In genomic region chr20:60749804-60750602, GRCh38 we compare ENCODE assay signal across 27 cellular contexts.
DNase-seq lines count a peak whose midpoint lies in the region; ATAC-seq, FAIRE-seq and TF ChIP-seq lines count a peak whose summit lies in the region.
"Had no signal": no experiment of that assay in that cellular context is flagged by ENCODE, and none has a peak within 500 bp of the region (broad histone marks: within the 10 kb centered on the region; RNA-seq: fewer than 3 reads in every experiment).

No MANE protein-coding gene starts in this region.

- peaks cover 32% of the 10 kb centered on the region for H3K27me3 Mint-ChIP-seq in endodermal cell (ENCODE audit: insufficient read depth)
- H3K27me3 Mint-ChIP-seq: activated CD4-positive, alpha-beta T cell treated with anti-CD3 and anti-CD28 coated beads, Interleukin-2, amount 10 ng/mL, durations not matched to agents 7 days and 5 days; activated CD8-positive, alpha-beta memory T cell treated with anti-CD3 and anti-CD28 coated beads, Interleukin-2, amount 10 ng/mL, durations not matched to agents 7 days and 5 days; activated naive CD8-positive, alpha-beta T cell treated with anti-CD3 and anti-CD28 coated beads, Interleukin-2, amount 10 ng/mL, durations not matched to agents 7 days and 5 days had no signal

- ATAC-seq in HG03175 (IDR thresholded peaks at IDR 0.05; ENCODE audit: unreplicated experiment) (no peak), GM21723 (IDR thresholded peaks at IDR 0.05; ENCODE audit: unreplicated experiment) (no peak), pancreas (no peak)
- ATAC-seq: activated CD8-positive, alpha-beta memory T cell treated with anti-CD3 and anti-CD28 coated beads, Interleukin-2, amount 10 ng/mL, durations not matched to agents 7 days and 5 days; foreskin keratinocyte; left ventricle myocardium superior had no signal

- peaks cover 2% of the 10 kb centered on the region for H3K4me1 Mint-ChIP-seq in endodermal cell
- H3K4me1 Mint-ChIP-seq: activated CD4-positive, alpha-beta T cell treated with anti-CD3 and anti-CD28 coated beads, Interleukin-2, amount 10 ng/mL, durations not matched to agents 7 days and 5 days; activated CD8-positive, alpha-beta memory T cell treated with anti-CD3 and anti-CD28 coated beads, Interleukin-2, amount 10 ng/mL, durations not matched to agents 7 days and 5 days; activated naive CD8-positive, alpha-beta T cell treated with anti-CD3 and anti-CD28 coated beads, Interleukin-2, amount 10 ng/mL, durations not matched to agents 7 days and 5 days had no signal

- H3K4me1 ChIP-seq in A673 (ENCODE audit: insufficient read depth, low read length, poor library complexity, severe bottlenecking) (no peaks in the 10 kb centered on the region), GM23248 (ENCODE audit: insufficient read depth) (no peaks in the 10 kb centered on the region), endodermal cell (ENCODE audit: control insufficient read depth, insufficient read depth, low read length) (no peaks in the 10 kb centered on the region), pancreas (no peaks in the 10 kb centered on the region)
- H3K4me1 ChIP-seq: foreskin keratinocyte had no signal

- H3K79me2 ChIP-seq in GM23248 (ENCODE audit: insufficient read depth), result no peaks in the 10 kb centered on the region

- H3K27me3 ChIP-seq in A673 (replicated peaks; ENCODE audit: insufficient read depth, low read depth, low read length, poor library complexity) (no peaks in the 10 kb centered on the region), GM23248 (replicated peaks; ENCODE audit: insufficient read depth) (no peaks in the 10 kb centered on the region), endodermal cell (ENCODE audit: control insufficient read depth, insufficient read depth, low read length, poor library complexity, severe bottlenecking) (peaks cover 16% of the 10 kb centered on the region), pancreas (no peaks in the 10 kb centered on the region)
- H3K27me3 ChIP-seq: foreskin keratinocyte had no signal

- H4K20me1 ChIP-seq in GM23248 (ENCODE audit: insufficient read depth), result no peaks in the 10 kb centered on the region

- BruUV-seq in A673 (replicated peaks; lab: Mats Ljungman, UMichigan), result no TSS peak

- H3K36me3 Mint-ChIP-seq in endodermal cell (ENCODE audit: low read depth), result peaks cover 4% of the 10 kb centered on the region
- H3K36me3 Mint-ChIP-seq: activated CD8-positive, alpha-beta memory T cell treated with anti-CD3 and anti-CD28 coated beads, Interleukin-2, amount 10 ng/mL, durations not matched to agents 7 days and 5 days; activated naive CD8-positive, alpha-beta T cell treated with anti-CD3 and anti-CD28 coated beads, Interleukin-2, amount 10 ng/mL, durations not matched to agents 7 days and 5 days had no signal

- H3K4me2 ChIP-seq in GM23248 (ENCODE audit: unreplicated experiment), result no peak overlapping the region

- no peak overlapping the region for H3K27ac Mint-ChIP-seq in endodermal cell
- H3K27ac Mint-ChIP-seq: activated CD4-positive, alpha-beta T cell treated with anti-CD3 and anti-CD28 coated beads, Interleukin-2, amount 10 ng/mL, durations not matched to agents 7 days and 5 days; activated CD8-positive, alpha-beta memory T cell treated with anti-CD3 and anti-CD28 coated beads, Interleukin-2, amount 10 ng/mL, durations not matched to agents 7 days and 5 days; activated naive CD8-positive, alpha-beta T cell treated with anti-CD3 and anti-CD28 coated beads, Interleukin-2, amount 10 ng/mL, durations not matched to agents 7 days and 5 days; activated T-helper 1 cell treated with anti-CD3 and anti-CD28 coated beads, Interleukin-12 subunit alpha, Interleukin-12 subunit beta, Interleukin-2, Interleukin-4 antibody, amounts not matched to agents 30 ng/mL and 10 ng/mL and 1 ng/mL, durations not matched to agents 14 hours and 24 hours and 36 hours; HFFc6; progenitor cell of endocrine pancreas had no signal

- no peak overlapping the region for H3K4me3 Mint-ChIP-seq in endodermal cell
- H3K4me3 Mint-ChIP-seq: activated CD4-positive, alpha-beta T cell treated with anti-CD3 and anti-CD28 coated beads, Interleukin-2, amount 10 ng/mL, durations not matched to agents 7 days and 5 days; activated CD8-positive, alpha-beta memory T cell treated with anti-CD3 and anti-CD28 coated beads, Interleukin-2, amount 10 ng/mL, durations not matched to agents 7 days and 5 days; activated naive CD8-positive, alpha-beta T cell treated with anti-CD3 and anti-CD28 coated beads, Interleukin-2, amount 10 ng/mL, durations not matched to agents 7 days and 5 days; activated T-helper 1 cell treated with anti-CD3 and anti-CD28 coated beads, Interleukin-12 subunit alpha, Interleukin-12 subunit beta, Interleukin-2, Interleukin-4 antibody, amounts not matched to agents 30 ng/mL and 10 ng/mL and 1 ng/mL, durations not matched to agents 14 hours and 24 hours and 36 hours; HFFc6; nephron had no signal

- H3K9me3 ChIP-seq in A673 (ENCODE audit: low read depth, low read length, poor library complexity, severe bottlenecking) (no peaks in the 10 kb centered on the region), GM23248 (ENCODE audit: low read depth) (no peaks in the 10 kb centered on the region), endodermal cell (ENCODE audit: control insufficient read depth, low read length) (no peaks in the 10 kb centered on the region), pancreas (no peaks in the 10 kb centered on the region)

- H2AFZ ChIP-seq in GM23248, result no peak overlapping the region

- H3K4me3 ChIP-seq in A673 (ENCODE audit: low read depth, low read length, poor library complexity, severe bottlenecking) (no peak overlapping the region), GM23248 (no peak overlapping the region), endodermal cell (ENCODE audit: low read length) (no peak overlapping the region), pancreas (no peak overlapping the region)

- H3K36me3 ChIP-seq in A673 (ENCODE audit: insufficient read depth, low read length, poor library complexity, severe bottlenecking) (no peaks in the 10 kb centered on the region), GM23248 (ENCODE audit: low read depth) (no peaks in the 10 kb centered on the region), endodermal cell (ENCODE audit: control insufficient read depth, insufficient read depth, low read length) (no peaks in the 10 kb centered on the region), pancreas (no peaks in the 10 kb centered on the region)

- H3K9me2 ChIP-seq in GM23248 (ENCODE audit: insufficient read depth), result no peaks in the 10 kb centered on the region

- CTCF ChIA-PET in A673 (lab: Charles Lee), result no interaction called here

- H3K27ac ChIP-seq in A673 (ENCODE audit: low read depth, low read length, poor library complexity, severe bottlenecking) (no peak overlapping the region), GM23248 (no peak overlapping the region), endodermal cell (ENCODE audit: low read depth, low read length) (no peak overlapping the region), pancreas (no peak overlapping the region)
- H3K27ac ChIP-seq: C4-2B, foreskin keratinocyte, VCaP had no signal

- in situ Hi-C loops in GM23248 (cut with MboI), result no loop called here

- TF ChIP-seq CTCF in A673 (conservative IDR thresholded peaks at IDR 0.05; ENCODE audit: low read depth, low read length) (no peak), endodermal cell (conservative IDR thresholded peaks at IDR 0.05) (peak; percentile 30), pancreas (IDR thresholded peaks at IDR 0.05) (no peak)

- no peak overlapping the region for H3K9ac ChIP-seq in GM23248
- no peak overlapping the region for H3K9ac ChIP-seq in endodermal cell (ENCODE audit: extremely low read depth, low read length, poor library complexity, severe bottlenecking)

- POLR2A ChIA-PET in A673 (lab: Charles Lee; ENCODE audit: low non-redundant PET), result no interaction called here

- intact Hi-C loops in A673 (cut with micrococcal nuclease; ENCODE audit: unreplicated experiment) (no loop called here), pancreas (cut with DNase I) (no loop called here)

- H3K9me3 Mint-ChIP-seq in endodermal cell, result peaks cover 15% of the 10 kb centered on the region
- H3K9me3 Mint-ChIP-seq: activated CD4-positive, alpha-beta T cell treated with anti-CD3 and anti-CD28 coated beads, Interleukin-2, amount 10 ng/mL, durations not matched to agents 7 days and 5 days; activated naive CD8-positive, alpha-beta T cell treated with anti-CD3 and anti-CD28 coated beads, Interleukin-2, amount 10 ng/mL, durations not matched to agents 7 days and 5 days; activated T-helper 1 cell treated with anti-CD3 and anti-CD28 coated beads, Interleukin-12 subunit alpha, Interleukin-12 subunit beta, Interleukin-2, Interleukin-4 antibody, amounts not matched to agents 30 ng/mL and 10 ng/mL and 1 ng/mL, durations not matched to agents 14 hours and 24 hours and 36 hours had no signal

- no peak for FAIRE-seq in pancreas (lab: Jason Lieb, UNC)
- FAIRE-seq: islet of Langerhans had no signal

- 37 to 43% methylated on average over 11 of the region's 11 CpGs for WGBS in GM23248 (ENCODE audit: low coverage in 1 of 2, low lambda C conversion rate in 2 of 2, missing lambda C conversion rate in 2 of 2), 2 experiments
- WGBS in endodermal cell (ENCODE audit: insufficient coverage in 1 of 2, insufficient read length in 1 of 2), 2 experiments, result 90 to 99% methylated on average over 10 to 11 of the region's 11 CpGs
- 71 to 82% methylated on average over 11 of the region's 11 CpGs for WGBS in pancreas, 2 donors

- no peaks in the 10 kb centered on the region for H3F3A ChIP-seq in GM23248 (ENCODE audit: insufficient read depth)

- DNase-seq in A673 (ENCODE audit: low spot score) (peak; percentile 10), GM23248 (peak; percentile 16), NCI-H2171 (lab: John Stamatoyannopoulos, UW) (peak; percentile 81), endodermal cell (peak; percentile 74), LoVo (ENCODE audit: low spot score) (no peak), pancreas (no peak)
- DNase-seq: activated CD4-positive, alpha-beta T cell treated with anti-CD3 and anti-CD28 coated beads, Interleukin-2, amount 10 ng/mL, durations not matched to agents 7 days and 5 days; activated CD8-positive, alpha-beta memory T cell treated with anti-CD3 and anti-CD28 coated beads, Interleukin-2, amount 10 ng/mL, durations not matched to agents 7 days and 5 days; activated naive CD8-positive, alpha-beta T cell treated with anti-CD3 and anti-CD28 coated beads, Interleukin-2, amount 10 ng/mL, durations not matched to agents 7 days and 5 days; effector CD4-positive, alpha-beta T cell; erythroblast; foreskin keratinocyte; GDM1; HFFc6; left ventricle myocardium superior; NCI-H1436 treated with DMSO at 0.1 percent for 48 hours; Right ventricle myocardium superior; stimulated activated CD8-positive, alpha-beta memory T cell treated with anti-CD3 and anti-CD28 coated beads, Interleukin-4, amount 100 ng/mL, for 48 hours; T-helper 2 cell had no signal

Comparison
In these comparisons a context has a peak if more than half of its experiments do, and no peak if none do; other contexts are left out.
1. DNase-seq: peak in A673 (single experiment), GM23248 (single experiment), NCI-H2171 (single experiment) and endodermal cell (single experiment); none in LoVo (single experiment) and pancreas (0 of 6).